ENCODE assay signal across 20 cellular contexts in genomic region chr5:60685700-60686099, GRCh38. TPM values are rescaled to one million over a fixed set of nuclear protein-coding genes. Genes with fewer than 3 reads are reported as not detected.
"Had no signal": no experiment of that assay in that cellular context is flagged by ENCODE, and none has a peak within 500 bp of the region (broad histone marks: within the 10 kb centered on the region; RNA-seq: fewer than 3 reads in every experiment).

No MANE protein-coding gene starts in this region.

- H3K4me3 ChIP-seq: gastroesophageal sphincter, mucosa of descending colon, stomach, testis, upper lobe of left lung had no signal

- H3K36me3 Mint-ChIP-seq: naive thymus-derived CD8-positive, alpha-beta T cell had no signal

- H3K4me3 Mint-ChIP-seq: activated CD8-positive, alpha-beta memory T cell treated with anti-CD3 and anti-CD28 coated beads, Interleukin-2, amount 10 ng/mL, durations not matched to agents 7 days and 5 days; activated naive CD4-positive, alpha-beta T cell treated with anti-CD3 and anti-CD28 coated beads, Interleukin-2, amount 10 ng/mL, durations not matched to agents 7 days and 5 days; endodermal cell; naive thymus-derived CD8-positive, alpha-beta T cell; T-helper 17 cell had no signal

- H3K9me3 ChIP-seq: gastroesophageal sphincter, mucosa of descending colon, neutrophil, stomach, testis, upper lobe of left lung had no signal

- H3K27ac Mint-ChIP-seq: activated CD8-positive, alpha-beta memory T cell treated with anti-CD3 and anti-CD28 coated beads, Interleukin-2, amount 10 ng/mL, durations not matched to agents 7 days and 5 days; endodermal cell; naive thymus-derived CD8-positive, alpha-beta T cell; T-helper 17 cell had no signal

- H3K27me3 ChIP-seq: gastroesophageal sphincter, neutrophil, stomach, testis, upper lobe of left lung had no signal

- H3K27ac ChIP-seq: gastroesophageal sphincter, neutrophil, stomach, testis, upper lobe of left lung had no signal

- H3K36me3 ChIP-seq: gastroesophageal sphincter, stomach, upper lobe of left lung had no signal

- DNase-seq: activated CD4-positive, alpha-beta T cell treated with anti-CD3 and anti-CD28 coated beads, Interleukin-2, amount 50 U/mL, for 4 hours; activated CD4-positive, CD25-positive, alpha-beta regulatory T cell treated with anti-CD3 and anti-CD28 coated beads, Interleukin-2, amount 50 U/mL, for 72 hours; activated CD8-positive, alpha-beta memory T cell treated with anti-CD3 and anti-CD28 coated beads, Interleukin-2, amount 10 ng/mL, durations not matched to agents 7 days and 5 days; activated naive CD4-positive, alpha-beta T cell treated with anti-CD3 and anti-CD28 coated beads, Interleukin-2, amount 10 ng/mL, durations not matched to agents 7 days and 5 days; activated T-cell treated with anti-CD3 and anti-CD28 coated beads, Interleukin-2, amount 50 U/mL, for 1 hour; endodermal cell; erythroblast; mucosa of descending colon; naive thymus-derived CD8-positive, alpha-beta T cell; stimulated activated CD4-positive, alpha-beta T cell treated with anti-CD3 and anti-CD28 coated beads, Interleukin-2, amount 100 ng/mL, for 24 hours; stomach; T-helper 17 cell; testis; upper lobe of left lung had no signal

- ATAC-seq: activated CD8-positive, alpha-beta memory T cell treated with anti-CD3 and anti-CD28 coated beads, Interleukin-2, amount 10 ng/mL, durations not matched to agents 7 days and 5 days; gastroesophageal sphincter; mucosa of descending colon; naive thymus-derived CD8-positive, alpha-beta T cell; T-helper 17 cell had no signal

- H3K9me3 Mint-ChIP-seq: activated naive CD4-positive, alpha-beta T cell treated with anti-CD3 and anti-CD28 coated beads, Interleukin-2, amount 10 ng/mL, durations not matched to agents 7 days and 5 days; endodermal cell; naive thymus-derived CD8-positive, alpha-beta T cell had no signal

- H3K4me1 Mint-ChIP-seq: activated CD8-positive, alpha-beta memory T cell treated with anti-CD3 and anti-CD28 coated beads, Interleukin-2, amount 10 ng/mL, durations not matched to agents 7 days and 5 days; endodermal cell; naive thymus-derived CD8-positive, alpha-beta T cell had no signal

- H3K4me1 ChIP-seq: gastroesophageal sphincter, stomach, testis, upper lobe of left lung had no signal

- H3K27me3 Mint-ChIP-seq: activated CD8-positive, alpha-beta memory T cell treated with anti-CD3 and anti-CD28 coated beads, Interleukin-2, amount 10 ng/mL, durations not matched to agents 7 days and 5 days; activated naive CD4-positive, alpha-beta T cell treated with anti-CD3 and anti-CD28 coated beads, Interleukin-2, amount 10 ng/mL, durations not matched to agents 7 days and 5 days; T-helper 17 cell had no signal

- FAIRE-seq: astrocyte, bronchial epithelial cell, islet of Langerhans, TTC549 had no signal

RNA-seq across cellular contexts. Expression of gene DEPDC1B, which starts 14.3 kb away (rescaled TPM):
- total RNA-seq: naive thymus-derived CD8-positive, alpha-beta T cell had no signal
